In genomic region chr1:212413902-212414327, GRCh38 we compare ENCODE assay signal across 8 cellular contexts. TPM values are rescaled to one million over a fixed set of nuclear protein-coding genes. Genes with fewer than 3 reads are reported as not detected.
DNase-seq lines count a peak whose midpoint lies in the region; ATAC-seq and TF ChIP-seq lines count a peak whose summit lies in the region.

No MANE protein-coding gene starts in this region.

- peak overlapping the region; percentile 97 for H3K4me3 ChIP-seq in AG04449 (ENCODE audit: low read depth, low read length)
- peak overlapping the region; percentile 92 for H3K4me3 ChIP-seq in brain microvascular endothelial cell (ENCODE audit: low read depth, low read length)
- H3K4me3 ChIP-seq in right lobe of liver = peak overlapping the region; percentile 66 to 90 (median 83)
- peak overlapping the region in 2 of 3 donors; percentile 57 to 58 for H3K4me3 ChIP-seq in thyroid gland (replicated peaks in 1 of 3)

- H3K27me3 Mint-ChIP-seq in IgD-negative memory B cell = no peaks in the 10 kb centered on the region

- H3K4me3 Mint-ChIP-seq in IgD-negative memory B cell = peak overlapping the region; percentile 95 to 98 (median 97)

- WGBS in right lobe of liver (ENCODE audit: insufficient coverage, low coverage, low lambda C conversion rate, missing lambda C conversion rate) = 24% methylated on average over 18 of the region's 21 CpGs
- 20 to 23% methylated on average over 21 of the region's 21 CpGs for WGBS in thyroid gland, 2 donors

- H3K27ac Mint-ChIP-seq in IgD-negative memory B cell = peak overlapping the region in 2 of 3 donors; percentile 77 to 97

- CTCF ChIA-PET in AG04449 (lab: Yijun Ruan, JAX) = interaction anchor here (0.6 to 1.5 kb wide), 3 partner anchors 10 to 42 kb away, joined by 3 to 4 read pairs (median 3); no protein-coding TSS in a partner anchor

- H3K9me3 Mint-ChIP-seq in IgD-negative memory B cell = no peaks in the 10 kb centered on the region

- H3K36me3 ChIP-seq in brain microvascular endothelial cell (replicated peaks) = peaks cover 12% of the 10 kb centered on the region
- H3K36me3 ChIP-seq in right lobe of liver = no peaks in the 10 kb centered on the region
- no peaks in the 10 kb centered on the region for H3K36me3 ChIP-seq in thyroid gland

- peaks cover 3% of the 10 kb centered on the region for H3K36me3 Mint-ChIP-seq in IgD-negative memory B cell

- H3K4me1 ChIP-seq in right lobe of liver (peaks cover 0 to 15% (median 0%) of the 10 kb centered on the region in 4 donors), thyroid gland (peaks cover 0 to 6% of the 10 kb centered on the region in 2 donors)

- H3K9me3 ChIP-seq in right lobe of liver = no peaks in the 10 kb centered on the region
- H3K9me3 ChIP-seq in thyroid gland = no peaks in the 10 kb centered on the region

- POLR2A ChIA-PET in AG04449 (lab: Yijun Ruan, JAX) = no interaction called here

- TF ChIP-seq CTCF in AG04449 (IDR thresholded peaks at IDR 0.05; ENCODE audit: insufficient read depth, low read length, missing control alignments) = no peak
- no peak for TF ChIP-seq CTCF in brain microvascular endothelial cell (IDR thresholded peaks at IDR 0.05; ENCODE audit: low read depth, low read length, missing control alignments)
- no peak for TF ChIP-seq CTCF in right lobe of liver (IDR thresholded peaks at IDR 0.05)
- no peak for TF ChIP-seq CTCF in thyroid gland (IDR thresholded peaks at IDR 0.05)

- ATAC-seq in GM18868 (IDR thresholded peaks at IDR 0.05; ENCODE audit: unreplicated experiment) = peak; percentile 8
- peak in 2 of 4 donors; percentile 31 to 36 for ATAC-seq in right lobe of liver
- no peak for ATAC-seq in HG03039 (IDR thresholded peaks at IDR 0.05; ENCODE audit: unreplicated experiment)

- peaks cover 15 to 30% (median 27%) of the 10 kb centered on the region in 3 donors for H3K4me1 Mint-ChIP-seq in IgD-negative memory B cell

- H3K27me3 ChIP-seq in brain microvascular endothelial cell (replicated peaks) (no peaks in the 10 kb centered on the region), right lobe of liver (no peaks in the 10 kb centered on the region), thyroid gland (no peaks in the 10 kb centered on the region)

- intact Hi-C loops in right lobe of liver (cut with DNase I) (no loop called here), thyroid gland (cut with DNase I) (no loop called here)

- in situ Hi-C loops in brain microvascular endothelial cell (cut with HindIII; ENCODE audit: low pct_ligation_motif_present, low sequenced_read_pairs) = no loop called here

- no peak overlapping the region for H3K27ac ChIP-seq in brain microvascular endothelial cell
- no peak overlapping the region for H3K27ac ChIP-seq in right lobe of liver
- no peak overlapping the region for H3K27ac ChIP-seq in thyroid gland

- DNase-seq in AG04449 (ENCODE audit: low read depth, low spot score) (no peak), brain microvascular endothelial cell (no peak), right lobe of liver (no peak), thyroid gland (no peak), NCI-H1417 treated with DMSO at 0.1 percent for 48 hours (lab: John Stamatoyannopoulos, UW) (no peak)

- no peak for TF ChIP-seq POLR2A in right lobe of liver (IDR thresholded peaks at IDR 0.05)
- TF ChIP-seq POLR2A in thyroid gland (IDR thresholded peaks at IDR 0.05) = no peak

RNA-seq across cellular contexts. Expression of gene PACC1, which starts 0.8 kb away (rescaled TPM):
- 14.7 TPM for polyA plus RNA-seq in IgD-negative memory B cell
- total RNA-seq in right lobe of liver (1 to 10 TPM in 5 of 6 experiments, under 1 TPM in 1; 0.88 to 3.3 (median 1.7) TPM), thyroid gland (1 to 10 TPM; 2.9 to 5.5 (median 4.9) TPM)

RNA-seq across cellular contexts. Expression of gene NENF, which starts 18.8 kb away (rescaled TPM):
- polyA plus RNA-seq in IgD-negative memory B cell = 35.7 TPM
- 10 to 100 TPM; 23.0 to 49.0 (median 27.9) TPM for total RNA-seq in right lobe of liver
- 100 to 1,000 TPM in 3 of 4 donors, 10 to 100 TPM in 1; 42.4 to 181 (median 122) TPM for total RNA-seq in thyroid gland
